ENCODE assay signal across 8 cellular contexts in genomic region chr4:123399638-123400358, GRCh38. TPM values are rescaled to one million over a fixed set of nuclear protein-coding genes. Genes with fewer than 3 reads are reported as not detected.
DNase-seq lines count a peak whose midpoint lies in the region; ATAC-seq, FAIRE-seq and TF ChIP-seq lines count a peak whose summit lies in the region.

No MANE protein-coding gene starts in this region.

- no peak overlapping the region for H3K27ac ChIP-seq in SK-N-MC
- H3K27ac ChIP-seq in prostate gland = peak overlapping the region; percentile 83 to 89

- H3K4me1 ChIP-seq in prostate gland (replicated peaks) = no peaks in the 10 kb centered on the region

- peak overlapping the region; percentile 91 for H3K4me3 ChIP-seq in SK-N-MC
- peak overlapping the region; percentile 69 for H3K4me3 ChIP-seq in fibroblast of pulmonary artery (replicated peaks; ENCODE audit: low read depth, low read length)
- peak overlapping the region; percentile 74 for H3K4me3 ChIP-seq in prostate gland

- FAIRE-seq in GM12892 (lab: Jason Lieb, UNC) = peak; percentile 5

- H3K27me3 ChIP-seq in prostate gland (replicated peaks; ENCODE audit: insufficient read depth) = no peaks in the 10 kb centered on the region

- H3K9me3 ChIP-seq in SK-N-MC (ENCODE audit: low read depth, low read length) = no peaks in the 10 kb centered on the region
- H3K9me3 ChIP-seq in prostate gland = no peaks in the 10 kb centered on the region

- no peak overlapping the region for H3K9ac ChIP-seq in SK-N-MC (ENCODE audit: insufficient read length)

- intact Hi-C loops in prostate gland (cut with DNase I) = loop anchor here (5.0 to 10.0 kb wide), 6 partner anchors 152 to 865 kb away; no protein-coding TSS in a partner anchor

- no peak for TF ChIP-seq CTCF in fibroblast of pulmonary artery (IDR thresholded peaks at IDR 0.05; ENCODE audit: low read length, missing control alignments)
- peak in 1 of 4 experiments; percentile 0 for TF ChIP-seq CTCF in prostate gland (IDR thresholded peaks at IDR 0.05)

- H3K36me3 ChIP-seq in SK-N-MC (ENCODE audit: insufficient read depth, low read length) (no peaks in the 10 kb centered on the region), prostate gland (peaks cover 0 to 3% of the 10 kb centered on the region in 2 donors)

- no peak for ATAC-seq in HG02840 (IDR thresholded peaks at IDR 0.05; ENCODE audit: low FRiP score, unreplicated experiment)
- ATAC-seq in HG03378 (IDR thresholded peaks at IDR 0.05; ENCODE audit: unreplicated experiment) = no peak

- 7% methylated on average over 22 of the region's 22 CpGs for WGBS in prostate gland

- DNase-seq in GM12892 (ENCODE audit: insufficient read length) (no peak), SK-N-MC (ENCODE audit: low read depth, low spot score) (no peak), fibroblast of pulmonary artery (ENCODE audit: low read depth) (peak; percentile 65), prostate gland (ENCODE audit: low spot score) (peak; percentile 23), NCI-H2196 (lab: John Stamatoyannopoulos, UW; ENCODE audit: unreplicated experiment) (no peak), NCI-H2196 treated with DMSO at 0.1 percent for 48 hours (lab: John Stamatoyannopoulos, UW; ENCODE audit: unreplicated experiment) (no peak)

- TF ChIP-seq POLR2A in GM12892 (IDR thresholded peaks at IDR 0.05; ENCODE audit: low read depth, low read length) (no peak), prostate gland (IDR thresholded peaks at IDR 0.05) (peak; percentile 15)

RNA-seq across cellular contexts. Expression of gene SPRY1, which starts 3.2 kb away (rescaled TPM):
- 1.1 TPM for polyA plus RNA-seq in GM12892 (2012; ENCODE audit: missing spikeins)
- total RNA-seq in prostate gland = 10 to 100 TPM; 67.5 to 90.2 TPM

Comparison
In these comparisons a context has a peak if more than half of its experiments do, and no peak if none do; other contexts are left out.
1. DNase-seq: peak in fibroblast of pulmonary artery (single experiment) and prostate gland (single experiment); none in GM12892 (single experiment), SK-N-MC (single experiment), NCI-H2196 (single experiment) and NCI-H2196 treated with DMSO at 0.1 percent for 48 hours (single experiment).
2. Peak in every context shown above with its lines, with median percentiles within 50 percentile points of each other: H3K4me3 ChIP-seq.